Comparison of ENCODE assay signal across 21 cellular contexts in genomic region chr3:8095724-8096123, GRCh38.
DNase-seq lines count a peak whose midpoint lies in the region; ATAC-seq and TF ChIP-seq lines count a peak whose summit lies in the region.
"Had no signal": no experiment of that assay in that cellular context is flagged by ENCODE, and none has a peak within 500 bp of the region (broad histone marks: within the 10 kb centered on the region; RNA-seq: fewer than 3 reads in every experiment).

No MANE protein-coding gene starts in this region.

- intact Hi-C loops in gastrocnemius medialis (cut with DNase I; ENCODE audit: low total_unique reads), result no loop called here

- no peaks in the 10 kb centered on the region for H3K4me1 ChIP-seq in gastrocnemius medialis
- H3K4me1 ChIP-seq: right lobe of liver, vagina had no signal

- peak; percentile 1 for DNase-seq in AG10803 (ENCODE audit: low read depth)
- DNase-seq in HuH-7 (ENCODE audit: low spot score), result peak; percentile 20
- no peak for DNase-seq in brain microvascular endothelial cell
- no peak for DNase-seq in left lobe of liver (ENCODE audit: low spot score)
- no peak for DNase-seq in RPMI8226
- DNase-seq in gastrocnemius medialis, result no peak
- DNase-seq in effector CD4-positive, alpha-beta T cell, result no peak
- DNase-seq: activated CD4-positive, alpha-beta T cell treated with anti-CD3 and anti-CD28 coated beads for 4 hours; activated T-cell treated with anti-CD3 and anti-CD28 coated beads, Interleukin-2, amount 50 U/mL, for 72 hours; amygdala; foreskin melanocyte; GDM1; naive thymus-derived CD4-positive, alpha-beta T cell; NCI-H2107; stimulated activated CD4-positive, alpha-beta T cell treated with anti-CD3 and anti-CD28 coated beads, Interleukin-4, amount 100 ng/mL, for 4 hours; stimulated activated naive B cell treated with anti-CD40 and anti-IgM and Interleukin-4, amounts not matched to agents 10 μg/mL and 1 μg/mL and 100 μg/mL, for 72 hours had no signal

- H3K27me3 ChIP-seq in brain microvascular endothelial cell (replicated peaks) (no peaks in the 10 kb centered on the region), gastrocnemius medialis (no peaks in the 10 kb centered on the region)
- H3K27me3 ChIP-seq: BLaER1 treated with 17β-estradiol and CSF1 and Interleukin-3, amounts not matched to agents 10 nM and 100 nM; right lobe of liver; vagina had no signal

- TF ChIP-seq POLR2A in gastrocnemius medialis (IDR thresholded peaks at IDR 0.05), result no peak

- H3K27ac ChIP-seq in brain microvascular endothelial cell, result no peak overlapping the region
- no peak overlapping the region for H3K27ac ChIP-seq in gastrocnemius medialis
- H3K27ac ChIP-seq: BLaER1 treated with 17β-estradiol and CSF1 and Interleukin-3, amounts not matched to agents 10 nM and 100 nM; HL-60; right lobe of liver; vagina had no signal

- H3K9me3 ChIP-seq in gastrocnemius medialis, result no peaks in the 10 kb centered on the region
- H3K9me3 ChIP-seq: BLaER1 treated with 17β-estradiol and CSF1 and Interleukin-3, amounts not matched to agents 10 nM and 100 nM; right lobe of liver; vagina had no signal

- ATAC-seq in left lobe of liver (peak; percentile 38), HG03571 (IDR thresholded peaks at IDR 0.05; ENCODE audit: unreplicated experiment) (no peak), gastrocnemius medialis (no peak)
- ATAC-seq: activated T-cell treated with anti-CD3 and anti-CD28 coated beads, Interleukin-2, amount 50 U/mL, for 72 hours; naive thymus-derived CD4-positive, alpha-beta T cell; stimulated activated naive B cell treated with anti-CD40 and anti-IgM and Interleukin-4, amounts not matched to agents 10 μg/mL and 1 μg/mL and 100 μg/mL, for 72 hours had no signal

- TF ChIP-seq CTCF in AG10803 (conservative IDR thresholded peaks at IDR 0.05; ENCODE audit: low read length) (peak; percentile 27), brain microvascular endothelial cell (IDR thresholded peaks at IDR 0.05; ENCODE audit: low read depth, low read length, missing control alignments) (peak; percentile 44), gastrocnemius medialis (IDR thresholded peaks at IDR 0.05 in 4 of 5, conservative IDR thresholded peaks at IDR 0.05 in 1 of 5) (no peak)

- no peak overlapping the region for H3K4me3 ChIP-seq in AG10803 (ENCODE audit: low read length)
- no peak overlapping the region for H3K4me3 ChIP-seq in brain microvascular endothelial cell (ENCODE audit: low read depth, low read length)
- no peak overlapping the region for H3K4me3 ChIP-seq in gastrocnemius medialis
- H3K4me3 ChIP-seq: BLaER1 treated with 17β-estradiol and CSF1 and Interleukin-3, amounts not matched to agents 10 nM and 100 nM; right lobe of liver; vagina had no signal

- in situ Hi-C loops in brain microvascular endothelial cell (cut with HindIII; ENCODE audit: low pct_ligation_motif_present, low sequenced_read_pairs), result no loop called here
- in situ Hi-C loops in gastrocnemius medialis (cut with MboI; ENCODE audit: low sequenced_read_pairs in 4 of 4), result no loop called here

- no peaks in the 10 kb centered on the region for H3K36me3 ChIP-seq in brain microvascular endothelial cell (replicated peaks)
- H3K36me3 ChIP-seq in gastrocnemius medialis, result no peaks in the 10 kb centered on the region
- H3K36me3 ChIP-seq: BLaER1 treated with 17β-estradiol and CSF1 and Interleukin-3, amounts not matched to agents 10 nM and 100 nM; right lobe of liver; vagina had no signal

Comparison
In these comparisons a context has a peak if more than half of its experiments do, and no peak if none do; other contexts are left out.
1. DNase-seq: peak in AG10803 (single experiment) and HuH-7 (single experiment); none in brain microvascular endothelial cell (single experiment), left lobe of liver (single experiment), RPMI8226 (single experiment), gastrocnemius medialis (0 of 2) and effector CD4-positive, alpha-beta T cell (single experiment).
2. CTCF ChIP-seq: peak in AG10803 (single experiment) and brain microvascular endothelial cell (single experiment); none in gastrocnemius medialis (0 of 5).